ENCODE assay signal across 10 cellular contexts in genomic region chr22:36363378-36363931, GRCh38. TPM values are rescaled to one million over a fixed set of nuclear protein-coding genes. Genes with fewer than 3 reads are reported as not detected.
DNase-seq lines count a peak whose midpoint lies in the region; ATAC-seq, FAIRE-seq and TF ChIP-seq lines count a peak whose summit lies in the region.
"Had no signal": no experiment of that assay in that cellular context is flagged by ENCODE, and none has a peak within 500 bp of the region (broad histone marks: within the 10 kb centered on the region; RNA-seq: fewer than 3 reads in every experiment).

No MANE protein-coding gene starts in this region.

- RAD21 ChIA-PET in GM12878 (lab: Charles Lee; ENCODE audit: unreplicated experiment): interaction anchor here (1.3 kb wide), 1 partner anchor 32 kb away, joined by 5 read pairs; no protein-coding TSS in a partner anchor

- TF ChIP-seq CTCF in GM12878 (IDR thresholded peaks at IDR 0.05 in 2 of 3, conservative IDR thresholded peaks at IDR 0.05 in 1 of 3; ENCODE audit: control insufficient read depth in 2 of 3, extremely low read depth in 1 of 3, insufficient read depth in 1 of 3, low read depth in 3 of 3, low read length in 3 of 3): no peak

- no peak for TF ChIP-seq POLR2A in GM12878 (IDR thresholded peaks at IDR 0.05; ENCODE audit: low read depth, low read length)

- no peak for TF ChIP-seq EP300 in GM12878 (IDR thresholded peaks at IDR 0.05; ENCODE audit: borderline replicate concordance in 1 of 2, control insufficient read depth in 1 of 2, low read depth in 2 of 2, low read length in 2 of 2)

- peaks cover 18 to 22% of the 10 kb centered on the region in 2 experiments; a peak in 3 of 4 replicates for H3K36me3 ChIP-seq in GM12878 (ENCODE audit: control insufficient read depth in 2 of 2, insufficient read depth in 2 of 2, low read length in 1 of 2)
- H3K36me3 ChIP-seq in mucosa of rectum (ENCODE audit: control insufficient read depth in 2 of 2, insufficient read depth in 2 of 2, low read length in 2 of 2): peaks cover 3 to 34% of the 10 kb centered on the region in 2 donors
- H3K36me3 ChIP-seq: HAP-1 had no signal

- peaks cover 96% of the 10 kb centered on the region for H3K79me2 ChIP-seq in GM12878 (ENCODE audit: control insufficient read depth, insufficient read depth, low read length)

- no peak for DNase-seq in stimulated activated naive CD8-positive, alpha-beta T cell treated with anti-CD3 and anti-CD28 coated beads, Interleukin-15, Interleukin-2, amounts not matched to agents 100 U/mL and 50 U/mL, for 24 hours
- DNase-seq in GM12878 (ENCODE audit: low read depth, low spot score): no peak
- no peak for DNase-seq in NCI-H2107 treated with DMSO at 0.1 percent for 48 hours (lab: John Stamatoyannopoulos, UW; ENCODE audit: unreplicated experiment)
- no peak for DNase-seq in D341Med (ENCODE audit: low spot score)
- no peak for DNase-seq in kidney tubule cell (ENCODE audit: low spot score)
- DNase-seq: NCI-H187 treated with DMSO at 0.1 percent for 48 hours had no signal

- no peak for TF ChIP-seq RAD21 in GM12878 (IDR thresholded peaks at IDR 0.05; ENCODE audit: insufficient read depth, low read depth, low read length)

- SMC1A ChIA-PET in GM12878 (lab: Charles Lee; ENCODE audit: uncharacterized antibody, unreplicated experiment): interaction anchor here (1.2 to 1.5 kb wide), 5 partner anchors 8 to 44 kb away, joined by 3 to 7 read pairs (median 4); no protein-coding TSS in a partner anchor

- FAIRE-seq in GM12878 (lab: Jason Lieb, UNC): no peak

- peaks cover 65% of the 10 kb centered on the region for H3K36me3 Mint-ChIP-seq in stimulated activated naive CD8-positive, alpha-beta T cell treated with anti-CD3 and anti-CD28 coated beads, Interleukin-15, Interleukin-2, amounts not matched to agents 100 ng/mL and 50 ng/mL, for 24 hours (ENCODE audit: low read depth)

- peak overlapping the region; percentile 60 for H3K4me3 Mint-ChIP-seq in stimulated activated naive CD8-positive, alpha-beta T cell treated with anti-CD3 and anti-CD28 coated beads, Interleukin-15, Interleukin-2, amounts not matched to agents 100 ng/mL and 50 ng/mL, for 24 hours

- H3K4me1 ChIP-seq in GM12878 (ENCODE audit: control insufficient read depth, insufficient read depth, low read length): peaks cover 75% of the 10 kb centered on the region
- peaks cover 75 to 83% of the 10 kb centered on the region in 2 donors for H3K4me1 ChIP-seq in mucosa of rectum (ENCODE audit: control insufficient read depth in 2 of 2, insufficient read depth in 2 of 2, low read length in 2 of 2)

- no peaks in the 10 kb centered on the region for H3K9me3 ChIP-seq in GM12878 (replicated peaks; ENCODE audit: control insufficient read depth, insufficient read depth, low read length)
- no peaks in the 10 kb centered on the region for H3K9me3 ChIP-seq in mucosa of rectum (ENCODE audit: control insufficient read depth in 2 of 2, low read length in 2 of 2)
- H3K9me3 ChIP-seq: HAP-1 had no signal

- peaks cover 100% of the 10 kb centered on the region for H3K4me1 Mint-ChIP-seq in stimulated activated naive CD8-positive, alpha-beta T cell treated with anti-CD3 and anti-CD28 coated beads, Interleukin-15, Interleukin-2, amounts not matched to agents 100 ng/mL and 50 ng/mL, for 24 hours (ENCODE audit: low read depth)

- 51% methylated on average over 4 of the region's 4 CpGs for WGBS in GM12878 (ENCODE audit: insufficient coverage, insufficient replicate concordance, low lambda C conversion rate, missing lambda C conversion rate)

- H3K27me3 ChIP-seq in GM12878 (replicated peaks in 1 of 2; ENCODE audit: control insufficient read depth in 2 of 2, insufficient read depth in 2 of 2, low read length in 1 of 2) (no peaks in the 10 kb centered on the region), mucosa of rectum (ENCODE audit: control insufficient read depth in 2 of 2, insufficient read depth in 2 of 2, low read length in 2 of 2) (no peaks in the 10 kb centered on the region)

- in situ Hi-C loops in GM12878 (cut with MboI): no loop called here

- peak overlapping the region; percentile 22 for H3K27ac ChIP-seq in GM12878 (ENCODE audit: control insufficient read depth, insufficient read depth)
- peak overlapping the region; percentile 71 to 77 for H3K27ac ChIP-seq in mucosa of rectum (ENCODE audit: low read depth in 2 of 2, low read length in 2 of 2)

- H4K20me1 ChIP-seq in GM12878 (ENCODE audit: control insufficient read depth, insufficient read depth): peaks cover 16% of the 10 kb centered on the region

- 0 out of 2 replicates have a peak overlapping the region, but pooled peaks have one; percentile 30 for H3K4me2 ChIP-seq in GM12878 (ENCODE audit: control insufficient read depth, insufficient read depth)

- intact Hi-C loops in GM12878 (cut with micrococcal nuclease; ENCODE audit: unreplicated experiment): no loop called here

- no peak overlapping the region for H3K9ac ChIP-seq in GM12878 (ENCODE audit: control insufficient read depth, insufficient read depth, low read length)
- H3K9ac ChIP-seq in mucosa of rectum (ENCODE audit: low read depth in 1 of 2, low read length in 2 of 2): peak overlapping the region; percentile 38 to 41

- CTCF ChIA-PET in GM12878 (lab: Yijun Ruan, JAX): interaction anchor here (2.3 to 2.5 kb wide), 2 partner anchors 31 to 107 kb away, joined by 8 to 10 read pairs; no protein-coding TSS in a partner anchor

- ATAC-seq in stimulated activated naive CD8-positive, alpha-beta T cell treated with anti-CD3 and anti-CD28 coated beads, Interleukin-15, Interleukin-2, amounts not matched to agents 100 U/mL and 50 U/mL, for 24 hours: no peak
- ATAC-seq in GM12878 (no peak), GM18868 (IDR thresholded peaks at IDR 0.05; ENCODE audit: unreplicated experiment) (no peak)

- H3K27ac Mint-ChIP-seq in stimulated activated naive CD8-positive, alpha-beta T cell treated with anti-CD3 and anti-CD28 coated beads, Interleukin-15, Interleukin-2, amounts not matched to agents 100 ng/mL and 50 ng/mL, for 24 hours: peak overlapping the region; percentile 96

- POLR2A ChIA-PET in GM12878 (lab: Charles Lee): interaction anchor here (0.8 to 3.5 kb wide), 2 partner anchors 22 to 107 kb away, joined by 4 to 21 read pairs; no protein-coding TSS in a partner anchor

- BruUV-seq in GM12878 (replicated peaks; lab: Mats Ljungman, UMichigan): no TSS peak

- no peak overlapping the region for H3K4me3 ChIP-seq in GM12878
- peak overlapping the region in 1 of 2 donors; percentile 41 for H3K4me3 ChIP-seq in mucosa of rectum (ENCODE audit: low read length in 2 of 2)
- H3K4me3 ChIP-seq: HAP-1 had no signal

- H2AFZ ChIP-seq in GM12878 (ENCODE audit: control insufficient read depth, low read depth, low read length): no peak overlapping the region

- H3K27me3 Mint-ChIP-seq in stimulated activated naive CD8-positive, alpha-beta T cell treated with anti-CD3 and anti-CD28 coated beads, Interleukin-15, Interleukin-2, amounts not matched to agents 100 ng/mL and 50 ng/mL, for 24 hours: no peaks in the 10 kb centered on the region

- no peaks in the 10 kb centered on the region for H3K9me3 Mint-ChIP-seq in stimulated activated naive CD8-positive, alpha-beta T cell treated with anti-CD3 and anti-CD28 coated beads, Interleukin-15, Interleukin-2, amounts not matched to agents 100 ng/mL and 50 ng/mL, for 24 hours

TF ChIP-seq in GM12878, 131 proteins besides CTCF, POLR2A, EP300 and RAD21 (continues in another document):
- no peak for TF ChIP-seq WRNIP1 (IDR thresholded peaks at IDR 0.05; ENCODE audit: borderline replicate concordance, low read depth, low read length)
- no peak for TF ChIP-seq GABPA (IDR thresholded peaks at IDR 0.05; ENCODE audit: low read depth)
- no peak for TF ChIP-seq RCOR1 (conservative IDR thresholded peaks at IDR 0.05; ENCODE audit: low read depth, low read length)
- no peak for TF ChIP-seq BCL3 (IDR thresholded peaks at IDR 0.05; ENCODE audit: borderline replicate concordance, insufficient read depth, low read depth, low read length, poor library complexity, severe bottlenecking)
- no peak for TF ChIP-seq LARP7 (IDR thresholded peaks at IDR 0.05)
- TF ChIP-seq HDAC6 (IDR thresholded peaks at IDR 0.05; ENCODE audit: unreplicated experiment): no peak
- TF ChIP-seq, protein P1, sequence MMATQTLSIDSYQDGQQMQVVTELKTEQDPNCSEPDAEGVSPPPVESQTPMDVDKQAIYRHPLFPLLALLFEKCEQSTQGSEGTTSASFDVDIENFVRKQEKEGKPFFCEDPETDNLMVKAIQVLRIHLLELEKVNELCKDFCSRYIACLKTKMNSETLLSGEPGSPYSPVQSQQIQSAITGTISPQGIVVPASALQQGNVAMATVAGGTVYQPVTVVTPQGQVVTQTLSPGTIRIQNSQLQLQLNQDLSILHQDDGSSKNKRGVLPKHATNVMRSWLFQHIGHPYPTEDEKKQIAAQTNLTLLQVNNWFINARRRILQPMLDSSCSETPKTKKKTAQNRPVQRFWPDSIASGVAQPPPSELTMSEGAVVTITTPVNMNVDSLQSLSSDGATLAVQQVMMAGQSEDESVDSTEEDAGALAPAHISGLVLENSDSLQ (IDR thresholded peaks at IDR 0.05): no peak

RNA-seq across cellular contexts. Expression of gene MYH9, which starts 24.3 kb away (rescaled TPM):
- total RNA-seq in GM12878 (2013; cell fraction: nucleolus; rRNA removed): 209 and 215 TPM in 2 replicates
- total RNA-seq in GM12878 (2014; rRNA removed) (185 and 216 TPM in 2 replicates), GM12878 (2014; rRNA removed; fragmentation: Illumina TruSeq; extraction: Trizol) (82.8 and 83.1 TPM in 2 replicates), GM12878 (2021) (497 and 525 TPM in 2 replicates)
- 79.9 TPM for polyA plus RNA-seq in GM12878 (2011; ENCODE audit: low read depth)
- polyA plus RNA-seq in GM12878 (2011; rRNA removed) (42.4 and 98.6 TPM in 2 replicates), GM12878 (2014; fragmentation: Illumina TruSeq; extraction: Trizol) (123 and 125 TPM in 2 replicates), GM12878 (2014; fragmentation: Nextera tagmentation; extraction: Ambion mirVana) (1 to 10 TPM; 5.1 to 8.1 TPM), GM12878 (2014; rRNA removed) (165 and 198 TPM in 2 replicates), GM12878 (2016; fragmentation: Nextera tagmentation; extraction: Ambion mirVana) (100 to 1,000 TPM; 228 to 236 TPM)
- 51.0 and 59.8 TPM in 2 replicates for polyA plus RNA-seq in GM12878 (2011; cell fraction: cytosol; rRNA removed)
- polyA plus RNA-seq in GM12878 (2011; cell fraction: nucleus; rRNA removed): 91.7 and 127 TPM in 2 replicates
- 154 and 166 TPM in 2 replicates for polyA plus RNA-seq in GM12878 (2012)
- 168 and 298 TPM in 2 replicates for polyA minus RNA-seq in GM12878 (2011; rRNA and poly(A)+ RNA removed)
- 91.7 and 100 TPM in 2 replicates for polyA minus RNA-seq in GM12878 (2011; cell fraction: cytosol; rRNA and poly(A)+ RNA removed)
- polyA minus RNA-seq in GM12878 (2011; cell fraction: nucleus; rRNA and poly(A)+ RNA removed): 54.6 and 83.0 TPM in 2 replicates
